9 cellular contexts compared by ENCODE assay signal in genomic region chr12:62291888-62292760, GRCh38. TPM values are rescaled to one million over a fixed set of nuclear protein-coding genes. Genes with fewer than 3 reads are reported as not detected.
DNase-seq lines count a peak whose midpoint lies in the region; ATAC-seq and TF ChIP-seq lines count a peak whose summit lies in the region.
"Had no signal": no experiment of that assay in that cellular context is flagged by ENCODE, and none has a peak within 500 bp of the region (broad histone marks: within the 10 kb centered on the region; RNA-seq: fewer than 3 reads in every experiment).

No MANE protein-coding gene starts in this region.

- POLR2A ChIA-PET in naive thymus-derived CD4-positive, alpha-beta T cell (lab: Charles Lee) = no interaction called here

- H3F3A ChIP-seq in smooth muscle cell (ENCODE audit: low read depth) = no peaks in the 10 kb centered on the region

- H3K27ac Mint-ChIP-seq in naive thymus-derived CD4-positive, alpha-beta T cell = peak overlapping the region in 2 of 9 donors; percentile 14 to 82

- peak; percentile 31 for DNase-seq in EH (ENCODE audit: low read depth)
- peak; percentile 25 for DNase-seq in activated T-cell treated with anti-CD3 and anti-CD28 coated beads, Interleukin-2, amount 50 U/mL, for 4 hours
- DNase-seq in naive thymus-derived CD4-positive, alpha-beta T cell = no peak
- DNase-seq in smooth muscle cell (lab: John Stamatoyannopoulos, UW; ENCODE audit: unreplicated experiment) = no peak
- DNase-seq in dermis blood vessel endothelial cell = no peak

- H3K4me1 Mint-ChIP-seq in activated T-cell treated with anti-CD3 and anti-CD28 coated beads, Interleukin-2, amount 50 U/mL, for 4 hours (ENCODE audit: low read depth) = peaks cover 86% of the 10 kb centered on the region
- H3K4me1 Mint-ChIP-seq in naive thymus-derived CD4-positive, alpha-beta T cell = peaks cover 45 to 91% (median 86%) of the 10 kb centered on the region in 7 donors

- no peak overlapping the region for H3K4me3 Mint-ChIP-seq in activated T-cell treated with anti-CD3 and anti-CD28 coated beads, Interleukin-2, amount 50 U/mL, for 4 hours
- H3K4me3 Mint-ChIP-seq in naive thymus-derived CD4-positive, alpha-beta T cell = peak overlapping the region in 5 of 10 donors; percentile 21 to 56 (median 53)

- intact Hi-C loops in naive thymus-derived CD4-positive, alpha-beta T cell (cut with micrococcal nuclease) = no loop called here

- ATAC-seq in HG02610 (IDR thresholded peaks at IDR 0.05; ENCODE audit: unreplicated experiment) (peak; percentile 53), GM19455 (IDR thresholded peaks at IDR 0.05; ENCODE audit: unreplicated experiment) (no peak), GM19395 (IDR thresholded peaks at IDR 0.05; ENCODE audit: unreplicated experiment) (no peak)
- ATAC-seq in activated T-cell treated with anti-CD3 and anti-CD28 coated beads, Interleukin-2, amount 50 U/mL, for 4 hours = peak; percentile 71 to 79
- ATAC-seq in naive thymus-derived CD4-positive, alpha-beta T cell = peak; percentile 28

- peaks cover 18% of the 10 kb centered on the region for H3K9me3 Mint-ChIP-seq in activated T-cell treated with anti-CD3 and anti-CD28 coated beads, Interleukin-2, amount 50 U/mL, for 4 hours
- peaks cover 0 to 56% (median 24%) of the 10 kb centered on the region in 11 donors for H3K9me3 Mint-ChIP-seq in naive thymus-derived CD4-positive, alpha-beta T cell

- WGBS in smooth muscle cell (ENCODE audit: low lambda C conversion rate) = 63% methylated on average over 2 of the region's 2 CpGs

- H3K9ac ChIP-seq in smooth muscle cell (ENCODE audit: low read depth) = no peak overlapping the region

- peaks cover 64% of the 10 kb centered on the region for H3K36me3 Mint-ChIP-seq in activated T-cell treated with anti-CD3 and anti-CD28 coated beads, Interleukin-2, amount 50 U/mL, for 4 hours (ENCODE audit: insufficient read depth)
- H3K36me3 Mint-ChIP-seq in naive thymus-derived CD4-positive, alpha-beta T cell = peaks cover 41 to 84% (median 72%) of the 10 kb centered on the region in 5 donors

- H3K4me1 ChIP-seq in naive thymus-derived CD4-positive, alpha-beta T cell (ENCODE audit: control insufficient read depth in 2 of 2, insufficient read depth in 2 of 2, low read length in 2 of 2) = peaks cover 9% of the 10 kb centered on the region in 2 donors
- no peaks in the 10 kb centered on the region for H3K4me1 ChIP-seq in smooth muscle cell (ENCODE audit: low read depth)

- H3K4me2 ChIP-seq in smooth muscle cell = no peak overlapping the region

- no peak overlapping the region for H2AFZ ChIP-seq in smooth muscle cell (ENCODE audit: low read depth)

- H3K27me3 ChIP-seq in naive thymus-derived CD4-positive, alpha-beta T cell (ENCODE audit: control insufficient read depth in 2 of 2, insufficient read depth in 2 of 2, low read length in 2 of 2) = no peaks in the 10 kb centered on the region
- H3K27me3 ChIP-seq in smooth muscle cell (ENCODE audit: low read depth) = no peaks in the 10 kb centered on the region

- H4K20me1 ChIP-seq in smooth muscle cell (ENCODE audit: low read depth) = peaks cover 78% of the 10 kb centered on the region

- H3K9me3 ChIP-seq in naive thymus-derived CD4-positive, alpha-beta T cell (ENCODE audit: control insufficient read depth in 2 of 3, low read length in 3 of 3) = peaks cover 0 to 12% (median 10%) of the 10 kb centered on the region in 3 experiments
- H3K9me3 ChIP-seq in smooth muscle cell (replicated peaks; ENCODE audit: low read depth) = no peaks in the 10 kb centered on the region

- H3K4me3 ChIP-seq in naive thymus-derived CD4-positive, alpha-beta T cell (ENCODE audit: low read length) = no peak overlapping the region
- H3K4me3 ChIP-seq in smooth muscle cell = no peak overlapping the region
- H3K4me3 ChIP-seq: thoracic aorta had no signal

- TF ChIP-seq CTCF in smooth muscle cell (IDR thresholded peaks at IDR 0.05; ENCODE audit: borderline replicate concordance, insufficient read depth, poor library complexity, severe bottlenecking) = no peak

- peaks cover 5 to 29% (median 10%) of the 10 kb centered on the region in 3 experiments for H3K36me3 ChIP-seq in naive thymus-derived CD4-positive, alpha-beta T cell (ENCODE audit: control insufficient read depth in 2 of 3, insufficient read depth in 3 of 3, low read length in 3 of 3)
- H3K36me3 ChIP-seq in smooth muscle cell (ENCODE audit: low read depth) = no peaks in the 10 kb centered on the region

- no peaks in the 10 kb centered on the region for H3K27me3 Mint-ChIP-seq in activated T-cell treated with anti-CD3 and anti-CD28 coated beads, Interleukin-2, amount 50 U/mL, for 4 hours (ENCODE audit: low read depth)
- H3K27me3 Mint-ChIP-seq in naive thymus-derived CD4-positive, alpha-beta T cell = no peaks in the 10 kb centered on the region

- CTCF ChIA-PET in naive thymus-derived CD4-positive, alpha-beta T cell (lab: Charles Lee) = no interaction called here

- peaks cover 76% of the 10 kb centered on the region for H3K79me2 ChIP-seq in smooth muscle cell (ENCODE audit: low read depth)

- no peak overlapping the region for H3K27ac ChIP-seq in naive thymus-derived CD4-positive, alpha-beta T cell (ENCODE audit: low read depth, low read length)
- H3K27ac ChIP-seq in smooth muscle cell (ENCODE audit: low read depth) = no peak overlapping the region
- H3K27ac ChIP-seq: thoracic aorta had no signal

RNA-seq across cellular contexts. Expression of gene USP15, which starts 31.9 kb away (rescaled TPM):
- 10 to 100 TPM; 82.0 to 98.2 (median 94.3) TPM for total RNA-seq in activated T-cell treated with anti-CD3 and anti-CD28 coated beads, Interleukin-2, amount 50 U/mL, for 4 hours
- total RNA-seq in naive thymus-derived CD4-positive, alpha-beta T cell = 100 to 1,000 TPM; 156 to 224 (median 180) TPM
- polyA plus RNA-seq in naive thymus-derived CD4-positive, alpha-beta T cell = 100 to 1,000 TPM in 1 of 2 donors, 10 to 100 TPM in 1; 72.5 to 102 TPM
- total RNA-seq in smooth muscle cell (43.6 and 53.5 TPM in 2 replicates), dermis blood vessel endothelial cell (56.7 and 56.8 TPM in 2 replicates)
- polyA plus RNA-seq in smooth muscle cell = 28.7 and 33.6 TPM in 2 replicates

Comparison
In these comparisons a context has a peak if more than half of its experiments do, and no peak if none do; other contexts are left out.
1. DNase-seq: peak in EH (single experiment) and activated T-cell treated with anti-CD3 and anti-CD28 coated beads, Interleukin-2, amount 50 U/mL, for 4 hours (single experiment); none in naive thymus-derived CD4-positive, alpha-beta T cell (0 of 9), smooth muscle cell (single experiment) and dermis blood vessel endothelial cell (single experiment).
2. ATAC-seq: peak in HG02610 (single experiment), activated T-cell treated with anti-CD3 and anti-CD28 coated beads, Interleukin-2, amount 50 U/mL, for 4 hours (2 of 2) and naive thymus-derived CD4-positive, alpha-beta T cell (single experiment); none in GM19455 (single experiment) and GM19395 (single experiment).